Comparison of ENCODE assay signal across 1 cellular context in the genomic region with DNA sequence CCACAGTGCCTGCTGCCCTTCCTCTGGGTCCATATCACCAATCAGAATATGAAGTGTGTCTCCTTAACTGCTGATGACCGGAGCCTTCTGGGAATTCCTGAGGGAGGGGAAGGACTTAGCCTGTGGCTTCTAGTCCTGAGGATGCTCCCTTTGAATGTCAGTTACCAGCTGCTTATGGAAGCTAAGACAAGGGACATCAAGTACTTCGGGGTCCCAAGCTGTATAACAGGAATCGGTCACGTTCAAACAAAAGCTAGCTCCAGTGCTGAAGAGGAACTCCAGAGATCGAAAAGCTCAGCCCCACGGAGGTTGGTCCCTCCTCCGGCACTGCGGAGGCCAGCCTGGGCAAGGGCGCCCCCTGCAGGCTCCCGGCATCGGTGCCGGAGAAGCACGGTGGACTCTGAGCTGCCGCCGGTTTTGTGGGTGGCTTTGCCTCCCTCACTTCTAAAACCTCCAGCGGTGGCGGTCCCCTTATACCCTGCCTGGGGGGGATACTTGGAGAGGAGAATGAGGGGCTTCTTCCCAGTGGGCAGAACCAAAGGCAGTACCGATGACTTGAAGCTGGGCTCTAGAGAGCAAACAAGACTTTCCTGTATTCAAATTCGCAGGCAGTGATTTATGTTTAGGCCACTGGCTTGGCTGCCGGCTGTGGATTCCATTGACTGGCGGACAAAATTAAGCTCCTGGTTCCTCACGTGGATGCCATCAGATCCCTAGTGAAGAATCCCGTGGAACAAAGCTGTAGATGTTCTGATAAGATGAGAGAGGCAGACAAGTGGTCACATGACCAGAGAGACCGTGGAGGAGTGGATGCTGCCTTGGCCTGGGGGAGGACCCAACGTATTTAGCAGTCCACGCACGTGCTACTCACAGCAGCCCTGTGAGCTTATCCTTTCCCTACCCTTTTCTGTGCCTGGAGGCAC.
A peak's percentile ranks its signal among the peaks of the same experiment; 100 is the strongest.
TF ChIP-seq lines count a peak whose summit lies in the region.

No MANE protein-coding gene starts in this region.

TF ChIP-seq in K562, 482 proteins besides CTCF, POLR2A, EP300 and RAD21 (continued from another document and continues in another):
- TF ChIP-seq, protein P1, sequence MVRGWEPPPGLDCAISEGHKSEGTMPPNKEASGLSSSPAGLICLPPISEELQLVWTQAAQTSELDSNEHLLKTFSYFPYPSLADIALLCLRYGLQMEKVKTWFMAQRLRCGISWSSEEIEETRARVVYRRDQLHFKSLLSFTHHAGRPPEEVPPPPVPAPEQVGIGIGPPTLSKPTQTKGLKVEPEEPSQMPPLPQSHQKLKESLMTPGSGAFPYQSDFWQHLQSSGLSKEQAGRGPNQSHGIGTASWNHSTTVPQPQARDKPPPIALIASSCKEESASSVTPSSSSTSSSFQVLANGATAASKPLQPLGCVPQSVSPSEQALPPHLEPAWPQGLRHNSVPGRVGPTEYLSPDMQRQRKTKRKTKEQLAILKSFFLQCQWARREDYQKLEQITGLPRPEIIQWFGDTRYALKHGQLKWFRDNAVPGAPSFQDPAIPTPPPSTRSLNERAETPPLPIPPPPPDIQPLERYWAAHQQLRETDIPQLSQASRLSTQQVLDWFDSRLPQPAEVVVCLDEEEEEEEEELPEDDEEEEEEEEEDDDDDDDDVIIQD (CRISPR knock-in tag; IDR thresholded peaks at IDR 0.05) = no peak
- TF ChIP-seq FOSL1 (tag; conservative IDR thresholded peaks at IDR 0.05) (peak; percentile 58; the same call in 1 of the 2 replicates), JUND (IDR thresholded peaks at IDR 0.05; ENCODE audit: borderline replicate concordance, low read depth, low read length) (peak; percentile 43), JUND (tag; IDR thresholded peaks at IDR 0.05; ENCODE audit: borderline replicate concordance, low read depth, low read length) (peak; percentile 41; the same call in 1 of the 3 replicates), ZNF133 (CRISPR knock-in tag; IDR thresholded peaks at IDR 0.05) (no peak), ZNF174 (CRISPR knock-in tag; IDR thresholded peaks at IDR 0.05) (no peak), HEY1 (CRISPR knock-in tag; IDR thresholded peaks at IDR 0.05; ENCODE audit: borderline replicate concordance) (no peak), CREB3 (tag; conservative IDR thresholded peaks at IDR 0.05; ENCODE audit: low read depth) (no peak), ZBTB1 (CRISPR knock-in tag; IDR thresholded peaks at IDR 0.05; ENCODE audit: borderline replicate concordance, low read depth) (no peak), ZNF830 (CRISPR knock-in tag; IDR thresholded peaks at IDR 0.05) (no peak), BRCA1 (IDR thresholded peaks at IDR 0.05) (no peak), BRCA1 (CRISPR knock-in tag; IDR thresholded peaks at IDR 0.05) (no peak), CC2D1A (IDR thresholded peaks at IDR 0.05) (peak; percentile 85), NFE2L1 (tag; IDR thresholded peaks at IDR 0.05; ENCODE audit: borderline replicate concordance, low read depth) (no peak), NBN (IDR thresholded peaks at IDR 0.05; ENCODE audit: low read depth) (peak; percentile 46; the same call in 1 of the 2 replicates), CBX8 (IDR thresholded peaks at IDR 0.05; ENCODE audit: borderline replicate concordance, extremely low read depth, low read depth, low read length, poor library complexity, severe bottlenecking) (no peak), CHAMP1 (IDR thresholded peaks at IDR 0.05) (no peak), ZC3H11A (IDR thresholded peaks at IDR 0.05; ENCODE audit: low read depth, low read length) (no peak), IRF2 (CRISPR knock-in tag; IDR thresholded peaks at IDR 0.05) (no peak), POLR2G (IDR thresholded peaks at IDR 0.05; ENCODE audit: low read depth, low read length) (no peak), NFIX (CRISPR knock-in tag; IDR thresholded peaks at IDR 0.05; ENCODE audit: low read depth) (no peak), ZNF232 (CRISPR knock-in tag; IDR thresholded peaks at IDR 0.05) (no peak), ATF1 (CRISPR knock-in tag; IDR thresholded peaks at IDR 0.05) (no peak), ATF1 (tag; IDR thresholded peaks at IDR 0.05) (peak; percentile 53; the same call in 1 of the 2 replicates), USF2 (CRISPR knock-in tag; IDR thresholded peaks at IDR 0.05) (peak; percentile 83), SREBF2 (CRISPR knock-in tag; IDR thresholded peaks at IDR 0.05) (no peak), CEBPB (tag; IDR thresholded peaks at IDR 0.05) (no peak), ZNF589 (CRISPR knock-in tag; IDR thresholded peaks at IDR 0.05; ENCODE audit: low read depth) (no peak), TAF9B (IDR thresholded peaks at IDR 0.05; ENCODE audit: partially characterized antibody) (no peak), SREBF1 (IDR thresholded peaks at IDR 0.05; ENCODE audit: borderline replicate concordance, low read depth, low read length) (no peak), GABPB2 (CRISPR knock-in tag; conservative IDR thresholded peaks at IDR 0.05) (no peak), ETS2 (tag; IDR thresholded peaks at IDR 0.05; ENCODE audit: borderline replicate concordance, poor library complexity, severe bottlenecking) (no peak), RBBP5 (IDR thresholded peaks at IDR 0.05; ENCODE audit: borderline replicate concordance, insufficient read depth, low read length, poor library complexity, severe bottlenecking) (no peak), ZNF57 (CRISPR knock-in tag; IDR thresholded peaks at IDR 0.05) (no peak), HCFC1 (IDR thresholded peaks at IDR 0.05; ENCODE audit: low read depth, low read length) (no peak), ZNF217 (CRISPR knock-in tag; IDR thresholded peaks at IDR 0.05) (no peak), MAZ (CRISPR knock-in tag; conservative IDR thresholded peaks at IDR 0.05 in 1 of 2, IDR thresholded peaks at IDR 0.05 in 1 of 2) (peak; percentile 73 to 94), ATF7 (IDR thresholded peaks at IDR 0.05) (peak; percentile 60), HDAC2 (IDR thresholded peaks at IDR 0.05) (peak; percentile 65; the same call in 1 of the 2 replicates), EHMT2 (IDR thresholded peaks at IDR 0.05) (no peak)
- TF ChIP-seq, protein P2, sequence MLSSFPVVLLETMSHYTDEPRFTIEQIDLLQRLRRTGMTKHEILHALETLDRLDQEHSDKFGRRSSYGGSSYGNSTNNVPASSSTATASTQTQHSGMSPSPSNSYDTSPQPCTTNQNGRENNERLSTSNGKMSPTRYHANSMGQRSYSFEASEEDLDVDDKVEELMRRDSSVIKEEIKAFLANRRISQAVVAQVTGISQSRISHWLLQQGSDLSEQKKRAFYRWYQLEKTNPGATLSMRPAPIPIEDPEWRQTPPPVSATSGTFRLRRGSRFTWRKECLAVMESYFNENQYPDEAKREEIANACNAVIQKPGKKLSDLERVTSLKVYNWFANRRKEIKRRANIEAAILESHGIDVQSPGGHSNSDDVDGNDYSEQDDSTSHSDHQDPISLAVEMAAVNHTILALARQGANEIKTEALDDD (IDR thresholded peaks at IDR 0.05) = no peak
- TF ChIP-seq, protein P3, sequence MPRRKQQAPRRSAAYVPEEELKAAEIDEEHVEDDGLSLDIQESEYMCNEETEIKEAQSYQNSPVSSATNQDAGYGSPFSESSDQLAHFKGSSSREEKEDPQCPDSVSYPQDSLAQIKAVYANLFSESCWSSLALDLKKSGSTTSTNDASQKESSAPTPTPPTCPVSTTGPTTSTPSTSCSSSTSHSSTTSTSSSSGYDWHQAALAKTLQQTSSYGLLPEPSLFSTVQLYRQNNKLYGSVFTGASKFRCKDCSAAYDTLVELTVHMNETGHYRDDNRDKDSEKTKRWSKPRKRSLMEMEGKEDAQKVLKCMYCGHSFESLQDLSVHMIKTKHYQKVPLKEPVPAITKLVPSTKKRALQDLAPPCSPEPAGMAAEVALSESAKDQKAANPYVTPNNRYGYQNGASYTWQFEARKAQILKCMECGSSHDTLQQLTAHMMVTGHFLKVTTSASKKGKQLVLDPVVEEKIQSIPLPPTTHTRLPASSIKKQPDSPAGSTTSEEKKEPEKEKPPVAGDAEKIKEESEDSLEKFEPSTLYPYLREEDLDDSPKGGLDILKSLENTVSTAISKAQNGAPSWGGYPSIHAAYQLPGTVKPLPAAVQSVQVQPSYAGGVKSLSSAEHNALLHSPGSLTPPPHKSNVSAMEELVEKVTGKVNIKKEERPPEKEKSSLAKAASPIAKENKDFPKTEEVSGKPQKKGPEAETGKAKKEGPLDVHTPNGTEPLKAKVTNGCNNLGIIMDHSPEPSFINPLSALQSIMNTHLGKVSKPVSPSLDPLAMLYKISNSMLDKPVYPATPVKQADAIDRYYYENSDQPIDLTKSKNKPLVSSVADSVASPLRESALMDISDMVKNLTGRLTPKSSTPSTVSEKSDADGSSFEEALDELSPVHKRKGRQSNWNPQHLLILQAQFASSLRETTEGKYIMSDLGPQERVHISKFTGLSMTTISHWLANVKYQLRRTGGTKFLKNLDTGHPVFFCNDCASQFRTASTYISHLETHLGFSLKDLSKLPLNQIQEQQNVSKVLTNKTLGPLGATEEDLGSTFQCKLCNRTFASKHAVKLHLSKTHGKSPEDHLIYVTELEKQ (CRISPR knock-in tag; IDR thresholded peaks at IDR 0.05) = no peak
- TF ChIP-seq, protein P4, sequence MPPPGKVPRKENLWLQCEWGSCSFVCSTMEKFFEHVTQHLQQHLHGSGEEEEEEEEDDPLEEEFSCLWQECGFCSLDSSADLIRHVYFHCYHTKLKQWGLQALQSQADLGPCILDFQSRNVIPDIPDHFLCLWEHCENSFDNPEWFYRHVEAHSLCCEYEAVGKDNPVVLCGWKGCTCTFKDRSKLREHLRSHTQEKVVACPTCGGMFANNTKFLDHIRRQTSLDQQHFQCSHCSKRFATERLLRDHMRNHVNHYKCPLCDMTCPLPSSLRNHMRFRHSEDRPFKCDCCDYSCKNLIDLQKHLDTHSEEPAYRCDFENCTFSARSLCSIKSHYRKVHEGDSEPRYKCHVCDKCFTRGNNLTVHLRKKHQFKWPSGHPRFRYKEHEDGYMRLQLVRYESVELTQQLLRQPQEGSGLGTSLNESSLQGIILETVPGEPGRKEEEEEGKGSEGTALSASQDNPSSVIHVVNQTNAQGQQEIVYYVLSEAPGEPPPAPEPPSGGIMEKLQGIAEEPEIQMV (tag; conservative IDR thresholded peaks at IDR 0.05; ENCODE audit: low read depth) = no peak
- TF ChIP-seq, protein P5, sequence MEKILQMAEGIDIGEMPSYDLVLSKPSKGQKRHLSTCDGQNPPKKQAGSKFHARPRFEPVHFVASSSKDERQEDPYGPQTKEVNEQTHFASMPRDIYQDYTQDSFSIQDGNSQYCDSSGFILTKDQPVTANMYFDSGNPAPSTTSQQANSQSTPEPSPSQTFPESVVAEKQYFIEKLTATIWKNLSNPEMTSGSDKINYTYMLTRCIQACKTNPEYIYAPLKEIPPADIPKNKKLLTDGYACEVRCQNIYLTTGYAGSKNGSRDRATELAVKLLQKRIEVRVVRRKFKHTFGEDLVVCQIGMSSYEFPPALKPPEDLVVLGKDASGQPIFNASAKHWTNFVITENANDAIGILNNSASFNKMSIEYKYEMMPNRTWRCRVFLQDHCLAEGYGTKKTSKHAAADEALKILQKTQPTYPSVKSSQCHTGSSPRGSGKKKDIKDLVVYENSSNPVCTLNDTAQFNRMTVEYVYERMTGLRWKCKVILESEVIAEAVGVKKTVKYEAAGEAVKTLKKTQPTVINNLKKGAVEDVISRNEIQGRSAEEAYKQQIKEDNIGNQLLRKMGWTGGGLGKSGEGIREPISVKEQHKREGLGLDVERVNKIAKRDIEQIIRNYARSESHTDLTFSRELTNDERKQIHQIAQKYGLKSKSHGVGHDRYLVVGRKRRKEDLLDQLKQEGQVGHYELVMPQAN (IDR thresholded peaks at IDR 0.05; ENCODE audit: borderline replicate concordance) = no peak
- TF ChIP-seq, protein P6, sequence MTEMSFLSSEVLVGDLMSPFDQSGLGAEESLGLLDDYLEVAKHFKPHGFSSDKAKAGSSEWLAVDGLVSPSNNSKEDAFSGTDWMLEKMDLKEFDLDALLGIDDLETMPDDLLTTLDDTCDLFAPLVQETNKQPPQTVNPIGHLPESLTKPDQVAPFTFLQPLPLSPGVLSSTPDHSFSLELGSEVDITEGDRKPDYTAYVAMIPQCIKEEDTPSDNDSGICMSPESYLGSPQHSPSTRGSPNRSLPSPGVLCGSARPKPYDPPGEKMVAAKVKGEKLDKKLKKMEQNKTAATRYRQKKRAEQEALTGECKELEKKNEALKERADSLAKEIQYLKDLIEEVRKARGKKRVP (CRISPR knock-in tag; IDR thresholded peaks at IDR 0.05) = no peak
- TF ChIP-seq, protein P7, sequence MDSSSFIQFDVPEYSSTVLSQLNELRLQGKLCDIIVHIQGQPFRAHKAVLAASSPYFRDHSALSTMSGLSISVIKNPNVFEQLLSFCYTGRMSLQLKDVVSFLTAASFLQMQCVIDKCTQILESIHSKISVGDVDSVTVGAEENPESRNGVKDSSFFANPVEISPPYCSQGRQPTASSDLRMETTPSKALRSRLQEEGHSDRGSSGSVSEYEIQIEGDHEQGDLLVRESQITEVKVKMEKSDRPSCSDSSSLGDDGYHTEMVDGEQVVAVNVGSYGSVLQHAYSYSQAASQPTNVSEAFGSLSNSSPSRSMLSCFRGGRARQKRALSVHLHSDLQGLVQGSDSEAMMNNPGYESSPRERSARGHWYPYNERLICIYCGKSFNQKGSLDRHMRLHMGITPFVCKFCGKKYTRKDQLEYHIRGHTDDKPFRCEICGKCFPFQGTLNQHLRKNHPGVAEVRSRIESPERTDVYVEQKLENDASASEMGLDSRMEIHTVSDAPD (CRISPR knock-in tag; IDR thresholded peaks at IDR 0.05) = no peak
